Comparison of ENCODE assay signal across 13 cellular contexts in the genomic region with DNA sequence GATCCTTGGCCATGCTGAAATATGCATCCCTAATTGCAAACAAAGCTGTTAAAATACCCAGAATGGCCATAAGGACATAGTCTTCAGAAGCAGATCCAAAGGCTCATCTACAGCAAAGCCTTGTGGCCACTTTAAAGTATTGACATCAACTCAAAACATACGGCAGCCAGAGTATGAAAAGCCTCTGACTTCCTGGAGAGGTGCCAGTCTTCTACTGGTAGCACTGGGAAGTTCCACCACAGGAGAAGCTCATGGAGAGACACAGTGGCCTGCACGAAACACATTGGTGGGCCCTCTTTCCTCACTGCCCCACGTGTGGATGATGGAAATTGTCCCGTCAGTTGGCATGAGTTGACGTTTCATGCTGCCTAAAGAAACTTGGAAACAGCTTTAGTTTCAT.
DNase-seq lines count a peak whose midpoint lies in the region; ATAC-seq and TF ChIP-seq lines count a peak whose summit lies in the region.
"Had no signal": no experiment of that assay in that cellular context is flagged by ENCODE, and none has a peak within 500 bp of the region (broad histone marks: within the 10 kb centered on the region; RNA-seq: fewer than 3 reads in every experiment).

No MANE protein-coding gene starts in this region.

- WGBS in mammary epithelial cell (ENCODE audit: low coverage, missing lambda C conversion rate), result 60% methylated on average over 4 of the region's 5 CpGs

- POLR2A ChIA-PET in MCF 10A (lab: Yijun Ruan, JAX), result interaction anchor here (0.7 kb wide), 1 partner anchor 184 kb away, joined by 3 read pairs; no protein-coding TSS in a partner anchor
- POLR2A ChIA-PET in PC-3 (lab: Charles Lee; ENCODE audit: unreplicated experiment), result no interaction called here

- H3K36me3 ChIP-seq in mammary epithelial cell (ENCODE audit: insufficient read depth, low read length) (no peaks in the 10 kb centered on the region), PC-3 (ENCODE audit: low read depth, low read length) (no peaks in the 10 kb centered on the region), upper lobe of right lung (no peaks in the 10 kb centered on the region)

- no peaks in the 10 kb centered on the region for H3K9me3 ChIP-seq in mammary epithelial cell (replicated peaks; ENCODE audit: insufficient read depth, low read length)
- H3K9me3 ChIP-seq in PC-3 (ENCODE audit: low read length), result no peaks in the 10 kb centered on the region
- no peaks in the 10 kb centered on the region for H3K9me3 ChIP-seq in upper lobe of right lung

- H3K4me3 ChIP-seq in mammary epithelial cell (replicated peaks in 1 of 3; ENCODE audit: insufficient read depth in 1 of 3, low read depth in 2 of 3, low read length in 3 of 3), result no peak overlapping the region
- no peak overlapping the region for H3K4me3 ChIP-seq in PC-3 (ENCODE audit: low read length)
- H3K4me3 ChIP-seq in fibroblast of mammary gland (ENCODE audit: control insufficient read depth, low read depth, low read length), result no peak overlapping the region
- H3K4me3 ChIP-seq in upper lobe of right lung, result no peak overlapping the region

- CTCF ChIA-PET in MCF 10A (lab: Yijun Ruan, JAX), result interaction anchor here (0.7 kb wide), 1 partner anchor 186 kb away, joined by 4 read pairs; no protein-coding TSS in a partner anchor
- CTCF ChIA-PET in mammary epithelial cell (lab: Charles Lee; ENCODE audit: low non-redundant PET), result no interaction called here
- CTCF ChIA-PET in PC-3 (lab: Charles Lee), result no interaction called here

- TF ChIP-seq CTCF in MCF 10A (IDR thresholded peaks at IDR 0.05; ENCODE audit: unreplicated experiment), result no peak
- TF ChIP-seq CTCF in mammary epithelial cell (conservative IDR thresholded peaks at IDR 0.05 in 1 of 2, IDR thresholded peaks at IDR 0.05 in 1 of 2; ENCODE audit: extremely low read depth in 1 of 2, insufficient read depth in 1 of 2, low read depth in 1 of 2, low read length in 2 of 2), result no peak
- no peak for TF ChIP-seq CTCF in PC-3 (conservative IDR thresholded peaks at IDR 0.05; ENCODE audit: low read depth, low read length)
- TF ChIP-seq CTCF in fibroblast of mammary gland (conservative IDR thresholded peaks at IDR 0.05; ENCODE audit: control insufficient read depth, insufficient read depth, low read depth, low read length), result no peak
- TF ChIP-seq CTCF in upper lobe of right lung (IDR thresholded peaks at IDR 0.05), result peak; percentile 9

- intact Hi-C loops in MCF 10A (cut with micrococcal nuclease) (no loop called here), mammary epithelial cell (cut with micrococcal nuclease) (no loop called here), PC-3 (cut with micrococcal nuclease) (no loop called here), upper lobe of right lung (cut with DNase I) (no loop called here)

- in situ Hi-C loops in mammary epithelial cell (cut with MboI; ENCODE audit: low sequenced_read_pairs in 2 of 2), result no loop called here

- ATAC-seq in PC-3, result no peak
- no peak for ATAC-seq in upper lobe of right lung
- ATAC-seq: activated naive CD8-positive, alpha-beta T cell treated with anti-CD3 and anti-CD28 coated beads, Interleukin-2, amount 50 U/mL, for 24 hours had no signal

- H3K27me3 Mint-ChIP-seq in MCF 10A (ENCODE audit: insufficient read depth, unreplicated experiment), result peaks cover 91% of the 10 kb centered on the region

- BruUV-seq in MCF 10A (replicated peaks; lab: Mats Ljungman, UMichigan), result no TSS peak
- BruUV-seq in mammary epithelial cell (replicated peaks; lab: Mats Ljungman, UMichigan), result no TSS peak
- no TSS peak for BruUV-seq in PC-3 (replicated peaks; lab: Mats Ljungman, UMichigan)

- dilution Hi-C loops in mammary epithelial cell (cut with HindIII; ENCODE audit: low sequenced_read_pairs), result no loop called here

- no peaks in the 10 kb centered on the region for H4K20me1 ChIP-seq in mammary epithelial cell (ENCODE audit: insufficient read depth, low read length)
- H4K20me1 ChIP-seq in PC-3 (ENCODE audit: low read length), result no peaks in the 10 kb centered on the region

- H3K27ac Mint-ChIP-seq in MCF 10A (ENCODE audit: low read depth, unreplicated experiment), result no peak overlapping the region
- H3K27ac Mint-ChIP-seq: activated naive CD8-positive, alpha-beta T cell treated with anti-CD3 and anti-CD28 coated beads, Interleukin-2, amount 50 U/mL, for 24 hours had no signal

- no peak overlapping the region for H3K4me3 Mint-ChIP-seq in MCF 10A (ENCODE audit: unreplicated experiment)
- H3K4me3 Mint-ChIP-seq: activated naive CD8-positive, alpha-beta T cell treated with anti-CD3 and anti-CD28 coated beads, Interleukin-2, amount 50 U/mL, for 24 hours; nephron had no signal

- no peaks in the 10 kb centered on the region for H3K9me2 ChIP-seq in PC-3 (replicated peaks; ENCODE audit: low read length)

- H3K9ac ChIP-seq in mammary epithelial cell (ENCODE audit: insufficient read depth, low read length) (no peak overlapping the region), PC-3 (ENCODE audit: low read length) (no peak overlapping the region)

- H3K4me1 Mint-ChIP-seq in MCF 10A (ENCODE audit: insufficient read depth, unreplicated experiment), result no peaks in the 10 kb centered on the region
- H3K4me1 Mint-ChIP-seq: activated naive CD8-positive, alpha-beta T cell treated with anti-CD3 and anti-CD28 coated beads, Interleukin-2, amount 50 U/mL, for 24 hours had no signal

- no peaks in the 10 kb centered on the region for H3K36me3 Mint-ChIP-seq in MCF 10A (ENCODE audit: insufficient read depth, unreplicated experiment)

- H3K27me3 ChIP-seq in mammary epithelial cell (ENCODE audit: insufficient read depth, low read length), result no peaks in the 10 kb centered on the region
- peaks cover 13% of the 10 kb centered on the region for H3K27me3 ChIP-seq in PC-3 (ENCODE audit: low read length)
- no peaks in the 10 kb centered on the region for H3K27me3 ChIP-seq in upper lobe of right lung

- H3K27ac ChIP-seq in mammary epithelial cell (ENCODE audit: insufficient read depth, low read depth, low read length), result no peak overlapping the region
- no peak overlapping the region for H3K27ac ChIP-seq in PC-3 (ENCODE audit: low read length)
- no peak overlapping the region for H3K27ac ChIP-seq in upper lobe of right lung

- H3K79me2 ChIP-seq in mammary epithelial cell (ENCODE audit: insufficient read depth, low read length) (no peaks in the 10 kb centered on the region), PC-3 (ENCODE audit: low read length) (no peaks in the 10 kb centered on the region)

- H2AFZ ChIP-seq in mammary epithelial cell (ENCODE audit: low read depth, low read length), result no peak overlapping the region
- H2AFZ ChIP-seq in PC-3 (ENCODE audit: low read length), result no peak overlapping the region

- no peaks in the 10 kb centered on the region for H3F3A ChIP-seq in PC-3 (ENCODE audit: low read length, unreplicated experiment)

- H3K9me3 Mint-ChIP-seq in MCF 10A (ENCODE audit: unreplicated experiment), result no peaks in the 10 kb centered on the region
- H3K9me3 Mint-ChIP-seq: activated naive CD8-positive, alpha-beta T cell treated with anti-CD3 and anti-CD28 coated beads, Interleukin-2, amount 50 U/mL, for 24 hours; nephron had no signal

- H3K4me1 ChIP-seq in mammary epithelial cell (ENCODE audit: insufficient read depth, low read length) (no peaks in the 10 kb centered on the region), PC-3 (ENCODE audit: insufficient read depth, low read length) (no peaks in the 10 kb centered on the region), upper lobe of right lung (no peaks in the 10 kb centered on the region)

- H3K4me2 ChIP-seq in mammary epithelial cell (ENCODE audit: insufficient read depth, low read depth, low read length) (no peak overlapping the region), PC-3 (ENCODE audit: low read length) (no peak overlapping the region)

- peak; percentile 22 for DNase-seq in MCF 10A (ENCODE audit: unreplicated experiment)
- no peak for DNase-seq in mammary epithelial cell
- DNase-seq in PC-3, result peak; percentile 14
- DNase-seq in fibroblast of mammary gland (ENCODE audit: low read depth), result peak; percentile 7
- DNase-seq in upper lobe of right lung, result no peak
- no peak for DNase-seq in NOMO-1 treated with DMSO at 0.1 percent for 48 hours (lab: John Stamatoyannopoulos, UW; ENCODE audit: unreplicated experiment)
- DNase-seq in central memory CD4-positive, alpha-beta T cell, result no peak
- DNase-seq in globus pallidus (ENCODE audit: low spot score), result no peak
- DNase-seq: activated naive CD8-positive, alpha-beta T cell treated with anti-CD3 and anti-CD28 coated beads, Interleukin-2, amount 50 U/mL, for 24 hours; GDM1; NCI-H526 treated with DMSO at 0.1 percent for 48 hours; SW 1271 had no signal

Comparison
In these comparisons a context has a peak if more than half of its experiments do, and no peak if none do; other contexts are left out.
1. DNase-seq: peak in MCF 10A (single experiment), PC-3 (single experiment) and fibroblast of mammary gland (single experiment); none in mammary epithelial cell (single experiment), upper lobe of right lung (single experiment), NOMO-1 treated with DMSO at 0.1 percent for 48 hours (single experiment), central memory CD4-positive, alpha-beta T cell (single experiment) and globus pallidus (single experiment).